8 cellular contexts compared by ENCODE assay signal in genomic region chr6:21438237-21438985, GRCh38.
DNase-seq lines count a peak whose midpoint lies in the region; ATAC-seq, FAIRE-seq and TF ChIP-seq lines count a peak whose summit lies in the region.

No MANE protein-coding gene starts in this region.

- ATAC-seq in GM18868 (IDR thresholded peaks at IDR 0.05; ENCODE audit: unreplicated experiment) = peak; percentile 99
- peak; percentile 98 for ATAC-seq in HG02642 (IDR thresholded peaks at IDR 0.05; ENCODE audit: poor library complexity, unreplicated experiment)

- no peak overlapping the region for H3K4me3 ChIP-seq in small intestine (ENCODE audit: low read depth in 1 of 2, low read length in 2 of 2)

- no peak overlapping the region for H3K4me3 Mint-ChIP-seq in chondrocyte (ENCODE audit: unreplicated experiment)

- no peaks in the 10 kb centered on the region for H3K9me3 Mint-ChIP-seq in chondrocyte (ENCODE audit: low read depth)

- H3K27me3 Mint-ChIP-seq in chondrocyte (ENCODE audit: low read depth) = no peaks in the 10 kb centered on the region

- 70 to 88% (median 72%) methylated on average over 10 of the region's 10 CpGs for WGBS in small intestine, 3 donors

- FAIRE-seq in small intestine (lab: Jason Lieb, UNC) = no peak

- no peaks in the 10 kb centered on the region for H3K27me3 ChIP-seq in small intestine (ENCODE audit: control insufficient read depth in 2 of 2, insufficient read depth in 2 of 2, low read length in 2 of 2)

- TF ChIP-seq CTCF in chondrocyte (IDR thresholded peaks at IDR 0.05) = no peak

- H3K27ac Mint-ChIP-seq in chondrocyte (ENCODE audit: unreplicated experiment) = no peak overlapping the region

- H3K4me1 Mint-ChIP-seq in chondrocyte (ENCODE audit: low read depth) = peaks cover 4% of the 10 kb centered on the region

- no peaks in the 10 kb centered on the region for H3K36me3 Mint-ChIP-seq in chondrocyte (ENCODE audit: low read depth)

- H3K27ac ChIP-seq in small intestine (ENCODE audit: low read depth in 1 of 2, low read length in 1 of 2) = no peak overlapping the region

- no peaks in the 10 kb centered on the region for H3K36me3 ChIP-seq in small intestine (ENCODE audit: control insufficient read depth in 2 of 2, insufficient read depth in 2 of 2, low read length in 2 of 2)

- H3K9me3 ChIP-seq in small intestine (ENCODE audit: control insufficient read depth, low read depth) = no peaks in the 10 kb centered on the region

- peak; percentile 27 for DNase-seq in NCI-H1694 treated with DMSO at 0.1 percent for 48 hours (lab: John Stamatoyannopoulos, UW)
- DNase-seq in iris pigment epithelial cell (ENCODE audit: low read depth) = peak; percentile 14
- no peak for DNase-seq in small intestine
- DNase-seq in C1 segment of cervical spinal cord (lab: John Stamatoyannopoulos, UW) = no peak
- no peak for DNase-seq in chondrocyte (ENCODE audit: low spot score)
- DNase-seq in dedifferentiated amniotic fluid mesenchymal stem cell (ENCODE audit: extremely low spot score) = no peak

- no peaks in the 10 kb centered on the region for H3K4me1 ChIP-seq in small intestine (ENCODE audit: control insufficient read depth in 2 of 2, insufficient read depth in 1 of 2, low read depth in 1 of 2, low read length in 1 of 2)

Comparison
In these comparisons a context has a peak if more than half of its experiments do, and no peak if none do; other contexts are left out.
1. DNase-seq: peak in NCI-H1694 treated with DMSO at 0.1 percent for 48 hours (single experiment) and iris pigment epithelial cell (single experiment); none in small intestine (single experiment), C1 segment of cervical spinal cord (0 of 14), chondrocyte (single experiment) and dedifferentiated amniotic fluid mesenchymal stem cell (single experiment).